In genomic region chr10:31032515-31033132, GRCh38 we compare ENCODE assay signal across 8 cellular contexts. TPM values are rescaled to one million over a fixed set of nuclear protein-coding genes. Genes with fewer than 3 reads are reported as not detected.
DNase-seq lines count a peak whose midpoint lies in the region; ATAC-seq and TF ChIP-seq lines count a peak whose summit lies in the region.

No MANE protein-coding gene starts in this region.

- H3K4me1 ChIP-seq in mesendoderm (ENCODE audit: control insufficient read depth, low read depth, low read length) (no peaks in the 10 kb centered on the region), upper lobe of right lung (peaks cover 41% of the 10 kb centered on the region)

- H3K4me3 ChIP-seq in cardiac fibroblast (replicated peaks in 1 of 2; ENCODE audit: low read depth in 2 of 2, low read length in 2 of 2) = peak overlapping the region; percentile 50 to 67
- H3K4me3 ChIP-seq in mesendoderm (ENCODE audit: low read length) = no peak overlapping the region
- peak overlapping the region; percentile 69 for H3K4me3 ChIP-seq in upper lobe of right lung

- peak overlapping the region; percentile 58 for H3K4ac ChIP-seq in mesendoderm (ENCODE audit: low read depth, low read length)

- H2BK120ac ChIP-seq in mesendoderm (ENCODE audit: low read depth, low read length) = no peak overlapping the region

- no peak overlapping the region for H3K18ac ChIP-seq in mesendoderm (ENCODE audit: low read length)

- CTCF ChIA-PET in activated naive CD4-positive, alpha-beta T cell treated with anti-CD3 and anti-CD28 coated beads for 36 hours (lab: Charles Lee) = interaction anchor here (0.8 to 1.9 kb wide), 5 partner anchors 40 to 775 kb away, joined by 3 to 5 read pairs (median 4); no protein-coding TSS in a partner anchor

- H3K27ac Mint-ChIP-seq in activated naive CD4-positive, alpha-beta T cell treated with anti-CD3 and anti-CD28 coated beads for 36 hours = peak overlapping the region; percentile 98

- no peak overlapping the region for H2AK5ac ChIP-seq in mesendoderm (ENCODE audit: low read length)

- peaks cover 16% of the 10 kb centered on the region for H3K4me1 Mint-ChIP-seq in activated naive CD4-positive, alpha-beta T cell treated with anti-CD3 and anti-CD28 coated beads for 36 hours (ENCODE audit: low read depth)

- H4K5ac ChIP-seq in mesendoderm (ENCODE audit: low read length) = no peak overlapping the region

- H3K36me3 Mint-ChIP-seq in activated naive CD4-positive, alpha-beta T cell treated with anti-CD3 and anti-CD28 coated beads for 36 hours (ENCODE audit: low read depth) = no peaks in the 10 kb centered on the region

- peak overlapping the region; percentile 86 for H3K4me3 Mint-ChIP-seq in activated naive CD4-positive, alpha-beta T cell treated with anti-CD3 and anti-CD28 coated beads for 36 hours

- no peaks in the 10 kb centered on the region for H3K9me3 Mint-ChIP-seq in activated naive CD4-positive, alpha-beta T cell treated with anti-CD3 and anti-CD28 coated beads for 36 hours

- no CpG with 5 or more reads among the region's 33 CpGs for WGBS in mesendoderm (ENCODE audit: extremely low coverage, insufficient coverage, low lambda C conversion rate)

- H3K9me3 ChIP-seq in upper lobe of right lung = no peaks in the 10 kb centered on the region

- no peak for ATAC-seq in upper lobe of right lung
- ATAC-seq in HG03025 (IDR thresholded peaks at IDR 0.05; ENCODE audit: low FRiP score, unreplicated experiment) = no peak
- ATAC-seq in HG03280 (IDR thresholded peaks at IDR 0.05; ENCODE audit: unreplicated experiment) = no peak

- no peak for DNase-seq in activated naive CD4-positive, alpha-beta T cell treated with anti-CD3 and anti-CD28 coated beads for 36 hours
- no peak for DNase-seq in activated naive CD4-positive, alpha-beta T cell (lab: John Stamatoyannopoulos, UW)
- DNase-seq in cardiac fibroblast (ENCODE audit: low read depth in 2 of 2) = no peak
- DNase-seq in mesendoderm = no peak
- DNase-seq in upper lobe of right lung = peak; percentile 69
- DNase-seq in DMS79 treated with DMSO at 0.1 percent for 48 hours (lab: John Stamatoyannopoulos, UW) = no peak

- no peak overlapping the region for H3K23ac ChIP-seq in mesendoderm (ENCODE audit: low read length)

- H3K9ac ChIP-seq in mesendoderm (ENCODE audit: low read length) = peak overlapping the region; percentile 60

- no peaks in the 10 kb centered on the region for H3K79me2 ChIP-seq in mesendoderm (ENCODE audit: control insufficient read depth, insufficient read depth, low read length)

- H3K4me2 ChIP-seq in mesendoderm (ENCODE audit: low read length) = peak overlapping the region; percentile 45

- no peaks in the 10 kb centered on the region for H3K27me3 ChIP-seq in mesendoderm (ENCODE audit: insufficient read depth, low read length, poor library complexity)
- no peaks in the 10 kb centered on the region for H3K27me3 ChIP-seq in upper lobe of right lung

- TF ChIP-seq CTCF in cardiac fibroblast (IDR thresholded peaks at IDR 0.05; ENCODE audit: low read depth, low read length) (no peak), upper lobe of right lung (IDR thresholded peaks at IDR 0.05) (no peak)

- no peaks in the 10 kb centered on the region for H3K79me1 ChIP-seq in mesendoderm (ENCODE audit: low read length)

- peak overlapping the region; percentile 78 for H3K56ac ChIP-seq in mesendoderm (ENCODE audit: low read length)

- H2BK5ac ChIP-seq in mesendoderm (ENCODE audit: low read length) = no peak overlapping the region

- no peaks in the 10 kb centered on the region for H3K27me3 Mint-ChIP-seq in activated naive CD4-positive, alpha-beta T cell treated with anti-CD3 and anti-CD28 coated beads for 36 hours (ENCODE audit: low read depth)

- intact Hi-C loops in activated naive CD4-positive, alpha-beta T cell treated with anti-CD3 and anti-CD28 coated beads for 36 hours (cut with micrococcal nuclease) = loop anchor here (1.0 to 5.0 kb wide), 10 partner anchors 69 to 728 kb away; no protein-coding TSS in a partner anchor
- intact Hi-C loops in upper lobe of right lung (cut with DNase I) = loop anchor here (10.0 kb wide), 1 partner anchor 248 kb away; no protein-coding TSS in a partner anchor

- H4K8ac ChIP-seq in mesendoderm (ENCODE audit: low read depth, low read length) = no peak overlapping the region

- H2BK15ac ChIP-seq in mesendoderm (replicated peaks; ENCODE audit: low read depth) = no peak overlapping the region

- H3K36me3 ChIP-seq in mesendoderm (ENCODE audit: control insufficient read depth, insufficient read depth, low read length) (no peaks in the 10 kb centered on the region), upper lobe of right lung (no peaks in the 10 kb centered on the region)

- H3K27ac ChIP-seq in mesendoderm (ENCODE audit: low read depth, low read length) (peak overlapping the region; percentile 40), upper lobe of right lung (peak overlapping the region; percentile 100)

RNA-seq across cellular contexts. Expression of gene ZNF438, which starts 1.0 kb away (rescaled TPM):
- 1 to 10 TPM; 2.4 to 2.6 TPM for total RNA-seq in activated naive CD4-positive, alpha-beta T cell treated with anti-CD3 and anti-CD28 coated beads for 36 hours
- 0.80 TPM for polyA plus RNA-seq in mesendoderm (2013, experiment 1 of 2)
- 0.91 TPM for polyA plus RNA-seq in mesendoderm (2013, experiment 2 of 2)
- total RNA-seq in upper lobe of right lung = 14.4 TPM
